Comparison of ENCODE assay signal across 8 cellular contexts in genomic region chr13:98509271-98510155, GRCh38.
DNase-seq lines count a peak whose midpoint lies in the region; ATAC-seq and TF ChIP-seq lines count a peak whose summit lies in the region.

No MANE protein-coding gene starts in this region.

- H3K4me3 Mint-ChIP-seq in osteocyte (ENCODE audit: unreplicated experiment), result peak overlapping the region; percentile 15

- no peaks in the 10 kb centered on the region for H3K9me3 ChIP-seq in HUES48 (ENCODE audit: control insufficient read depth, insufficient read depth, low read length)
- H3K9me3 ChIP-seq in esophagus squamous epithelium, result no peaks in the 10 kb centered on the region

- no peak for TF ChIP-seq POLR2A in esophagus squamous epithelium (IDR thresholded peaks at IDR 0.05)

- ATAC-seq in GM21619 (IDR thresholded peaks at IDR 0.05; ENCODE audit: unreplicated experiment), result peak; percentile 43

- in situ Hi-C loops in Caki2 (cut with HindIII; ENCODE audit: low pct_unique_long_range_greater_than_20kb, low sequenced_read_pairs), result no loop called here

- peak; percentile 54 for DNase-seq in Caki2 (ENCODE audit: low read depth)
- peak; percentile 53 to 66 for DNase-seq in activated CD4-positive, alpha-beta T cell treated with anti-CD3 and anti-CD28 coated beads, Interleukin-2, amount 50 U/mL, for 48 hours
- peak; percentile 26 for DNase-seq in esophagus squamous epithelium (lab: John Stamatoyannopoulos, UW)
- DNase-seq in osteocyte (ENCODE audit: extremely low spot score, unreplicated experiment), result peak; percentile 62
- DNase-seq in effector CD8-positive, alpha-beta T cell (lab: John Stamatoyannopoulos, UW), result no peak
- no peak for DNase-seq in inferior parietal cortex (ENCODE audit: extremely low spot score)

- intact Hi-C loops in esophagus squamous epithelium (cut with DNase I), result no loop called here

- H3K4me3 ChIP-seq in HUES48 (ENCODE audit: low read depth, low read length) (no peak overlapping the region), esophagus squamous epithelium (no peak overlapping the region)

- H3K9ac ChIP-seq in HUES48 (ENCODE audit: low read depth, low read length), result no peak overlapping the region

- WGBS in esophagus squamous epithelium, 2 donors, result 37 to 41% methylated on average over 9 to 10 of the region's 10 CpGs

- peak overlapping the region; percentile 85 for H3K27ac Mint-ChIP-seq in osteocyte (ENCODE audit: unreplicated experiment)

- H3K27me3 Mint-ChIP-seq in osteocyte (ENCODE audit: unreplicated experiment), result no peaks in the 10 kb centered on the region

- peaks cover 62% of the 10 kb centered on the region for H3K4me1 Mint-ChIP-seq in osteocyte (ENCODE audit: unreplicated experiment)

- H3K27me3 ChIP-seq in HUES48 (ENCODE audit: control insufficient read depth, insufficient read depth, low read length), result no peaks in the 10 kb centered on the region
- no peaks in the 10 kb centered on the region for H3K27me3 ChIP-seq in esophagus squamous epithelium

- no peak for TF ChIP-seq CTCF in esophagus squamous epithelium (IDR thresholded peaks at IDR 0.05)
- no peak for TF ChIP-seq CTCF in osteocyte (IDR thresholded peaks at IDR 0.05)

- no peaks in the 10 kb centered on the region for H3K9me3 Mint-ChIP-seq in osteocyte (ENCODE audit: unreplicated experiment)

- H3K27ac ChIP-seq in HUES48 (ENCODE audit: low read depth, low read length) (peak overlapping the region; percentile 6), esophagus squamous epithelium (peak overlapping the region; percentile 61 to 86 (median 76))

- H3K36me3 ChIP-seq in HUES48 (ENCODE audit: control insufficient read depth, insufficient read depth, low read length), result peaks cover 12% of the 10 kb centered on the region
- peaks cover 0 to 24% (median 0%) of the 10 kb centered on the region in 3 donors for H3K36me3 ChIP-seq in esophagus squamous epithelium

- H3K4me1 ChIP-seq in HUES48 (ENCODE audit: control insufficient read depth, insufficient read depth, low read length) (peaks cover 45% of the 10 kb centered on the region), esophagus squamous epithelium (peaks cover 42 to 100% (median 62%) of the 10 kb centered on the region in 3 donors)

- peaks cover 14% of the 10 kb centered on the region for H3K36me3 Mint-ChIP-seq in osteocyte (ENCODE audit: unreplicated experiment)

Comparison
In these comparisons a context has a peak if more than half of its experiments do, and no peak if none do; other contexts are left out.
1. DNase-seq: peak in Caki2 (single experiment), activated CD4-positive, alpha-beta T cell treated with anti-CD3 and anti-CD28 coated beads, Interleukin-2, amount 50 U/mL, for 48 hours (2 of 2), esophagus squamous epithelium (single experiment) and osteocyte (single experiment); none in effector CD8-positive, alpha-beta T cell (single experiment) and inferior parietal cortex (single experiment).